Comparison of ENCODE assay signal across 8 cellular contexts in the genomic region with DNA sequence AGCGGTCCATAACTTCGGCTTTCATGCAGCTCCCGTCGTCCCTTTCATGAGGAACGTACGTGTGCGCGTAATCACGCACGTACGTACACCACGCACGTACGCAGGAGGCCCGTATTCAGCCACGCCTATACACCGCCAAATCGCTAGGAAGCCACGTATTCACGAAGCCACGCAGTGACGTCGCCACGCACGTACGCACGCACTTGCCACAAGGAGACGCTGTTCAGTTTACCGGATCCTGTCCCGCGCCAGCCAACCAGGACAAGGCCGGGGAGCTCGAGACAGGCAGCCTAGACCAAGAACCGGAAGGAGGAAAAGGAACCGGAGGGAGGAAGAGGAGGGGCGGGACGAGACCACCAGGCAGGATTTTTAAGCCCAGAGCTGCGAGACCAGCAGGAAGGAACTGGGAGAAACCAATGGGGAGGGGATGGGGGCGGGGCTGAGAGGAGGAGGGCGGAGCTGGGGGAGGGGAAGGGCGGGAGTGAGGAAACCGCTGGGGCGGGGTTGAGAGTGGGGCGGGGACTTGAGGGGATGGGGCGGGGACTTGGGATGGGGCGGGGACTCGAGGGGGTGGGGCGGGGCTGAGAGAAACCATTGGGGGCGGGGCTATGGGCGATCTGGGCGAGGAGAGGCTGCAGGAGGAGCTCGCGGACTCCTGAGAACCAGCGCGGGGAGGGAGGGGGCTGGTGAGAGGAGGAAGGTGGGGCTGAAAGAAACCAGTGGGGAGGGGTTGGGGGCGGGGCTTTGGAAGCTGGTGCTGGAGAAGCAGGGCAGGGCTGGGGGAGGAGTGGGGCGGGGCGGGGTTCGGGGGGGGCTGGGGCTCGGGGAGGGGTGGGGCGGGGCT. TPM values are rescaled to one million over a fixed set of nuclear protein-coding genes. Genes with fewer than 3 reads are reported as not detected.
DNase-seq lines count a peak whose midpoint lies in the region; ATAC-seq and TF ChIP-seq lines count a peak whose summit lies in the region.

A gene (minus strand): TSS at position 65 of the 844 bp plus-strand sequence. CDS start 4,617 bp downstream, outside the sequence.

- no peaks in the 10 kb centered on the region for H3K36me3 Mint-ChIP-seq in immature natural killer cell

- DNase-seq in AG09309 (ENCODE audit: low read depth) (peak; percentile 95), NCI-H345 treated with DMSO at 0.1 percent for 48 hours (lab: John Stamatoyannopoulos, UW; ENCODE audit: unreplicated experiment) (peak; percentile 83), immature natural killer cell (peak; percentile 89 to 94 (median 92)), smooth muscle cell of the brain vasculature (ENCODE audit: low read depth, low spot score) (peak; percentile 95)
- peak; percentile 80 to 91 (median 86) for DNase-seq in activated CD4-positive, CD25-positive, alpha-beta regulatory T cell (lab: John Stamatoyannopoulos, UW)
- DNase-seq in central memory CD4-positive, alpha-beta T cell, result peak; percentile 94

- peaks cover 6 to 12% of the 10 kb centered on the region in 2 donors for H3K4me1 Mint-ChIP-seq in immature natural killer cell

- ATAC-seq in GM18909 (IDR thresholded peaks at IDR 0.05; ENCODE audit: poor library complexity, unreplicated experiment), result peak; percentile 73
- peak; percentile 70 for ATAC-seq in HG03342 (IDR thresholded peaks at IDR 0.05; ENCODE audit: unreplicated experiment)

- H3K9me3 Mint-ChIP-seq in immature natural killer cell, result peaks cover 0 to 2% (median 0%) of the 10 kb centered on the region in 6 donors

- H3K4me3 ChIP-seq in AG09309 (ENCODE audit: control insufficient read depth, low read depth, low read length), result peak within 1 kb of the TSS; percentile 59

- H3K27ac Mint-ChIP-seq in immature natural killer cell, result peak within 1 kb of the TSS; percentile 93 to 99 (median 98)

- peaks cover 10 to 12% (median 12%) of the 10 kb centered on the region in 3 donors for H3K27me3 Mint-ChIP-seq in immature natural killer cell (ENCODE audit: low read depth in 3 of 3)

- TF ChIP-seq CTCF in AG09309 (IDR thresholded peaks at IDR 0.05; ENCODE audit: control insufficient read depth, insufficient read depth, low read depth, low read length, missing control alignments), result peak; percentile 58

- peak within 1 kb of the TSS; percentile 83 to 93 (median 90) for H3K4me3 Mint-ChIP-seq in immature natural killer cell

RNA-seq across cellular contexts. Expression of the gene that starts here (rescaled TPM):
- 10 to 100 TPM; 38.6 to 65.1 (median 51.5) TPM for polyA plus RNA-seq in immature natural killer cell

Comparison
In these comparisons a context has a peak if more than half of its experiments do, and no peak if none do; other contexts are left out.
1. Peak in every context shown above with its lines: DNase-seq, ATAC-seq and H3K4me3 ChIP-seq.